ENCODE assay signal across 1 cellular context in genomic region chr15:80773792-80774352, GRCh38.
TF ChIP-seq lines count a peak whose summit lies in the region.

No MANE protein-coding gene starts in this region.

TF ChIP-seq in IMR-90, 13 proteins besides CTCF, POLR2A, EP300 and RAD21:
- TF ChIP-seq RCOR1 (IDR thresholded peaks at IDR 0.05; ENCODE audit: insufficient replicate concordance, low read length): no peak
- no peak for TF ChIP-seq FOS (IDR thresholded peaks at IDR 0.05; ENCODE audit: low read depth, low read length)
- no peak for TF ChIP-seq BHLHE40 (IDR thresholded peaks at IDR 0.05; ENCODE audit: low read depth, low read length)
- no peak for TF ChIP-seq CHD1 (IDR thresholded peaks at IDR 0.05; ENCODE audit: low read depth, low read length)
- TF ChIP-seq USF2 (IDR thresholded peaks at IDR 0.05; ENCODE audit: low read depth, low read length): no peak
- no peak for TF ChIP-seq SMC3 (IDR thresholded peaks at IDR 0.05; ENCODE audit: low read depth, low read length)
- TF ChIP-seq CEBPB (IDR thresholded peaks at IDR 0.05; ENCODE audit: low read depth, low read length): no peak
- TF ChIP-seq ELK1 (IDR thresholded peaks at IDR 0.05; ENCODE audit: borderline replicate concordance, low read depth, low read length): no peak
